In genomic region chr7:131011976-131012375, GRCh38 we compare ENCODE assay signal across 8 cellular contexts.
DNase-seq lines count a peak whose midpoint lies in the region; ATAC-seq, FAIRE-seq and TF ChIP-seq lines count a peak whose summit lies in the region.

No MANE protein-coding gene starts in this region.

- H3K23me2 ChIP-seq in H1 (ENCODE audit: low read depth, low read length) = no peaks in the 10 kb centered on the region

- no peak overlapping the region for H3K56ac ChIP-seq in H1 (replicated peaks; ENCODE audit: insufficient read length, low read depth, low read length)

- no peaks in the 10 kb centered on the region for H3K36me3 ChIP-seq in H1 (ENCODE audit: control insufficient read depth in 2 of 4, insufficient read depth in 4 of 4, low read length in 3 of 4)
- H3K36me3 ChIP-seq in parathyroid adenoma (ENCODE audit: control insufficient read depth, insufficient read depth, low read length) = no peaks in the 10 kb centered on the region

- H2BK12ac ChIP-seq in H1 (ENCODE audit: low read depth, low read length) = no peak overlapping the region

- no peak overlapping the region for H2BK20ac ChIP-seq in H1 (ENCODE audit: low read length)

- H3K27me3 ChIP-seq in H1 (replicated peaks in 1 of 4; ENCODE audit: control insufficient read depth in 3 of 4, extremely low read depth in 1 of 4, insufficient read depth in 3 of 4, low read length in 3 of 4) = no peaks in the 10 kb centered on the region; a peak in 1 of 7 replicates
- H3K27me3 ChIP-seq in parathyroid adenoma (ENCODE audit: control insufficient read depth, insufficient read depth, low read length) = no peaks in the 10 kb centered on the region

- no peak overlapping the region for H4K91ac ChIP-seq in H1 (replicated peaks; ENCODE audit: insufficient read length, low read length)

- peaks cover 0 to 2% of the 10 kb centered on the region in 2 experiments for H4K20me1 ChIP-seq in H1 (replicated peaks in 1 of 2; ENCODE audit: control insufficient read depth in 1 of 2, insufficient read depth in 2 of 2, low read length in 2 of 2)

- TF ChIP-seq CTCF in RWPE1 (conservative IDR thresholded peaks at IDR 0.05; ENCODE audit: low read depth) (no peak), H1 (IDR thresholded peaks at IDR 0.05; ENCODE audit: control extremely low read depth in 1 of 3, insufficient read depth in 1 of 3, low read depth in 1 of 3, low read length in 3 of 3) (no peak), parathyroid adenoma (IDR thresholded peaks at IDR 0.05) (no peak)

- H2BK5ac ChIP-seq in H1 (ENCODE audit: low read depth, low read length) = no peak overlapping the region

- no peak for TF ChIP-seq RAD21 in H1 (IDR thresholded peaks at IDR 0.05 in 1 of 2, conservative IDR thresholded peaks at IDR 0.05 in 1 of 2; ENCODE audit: low read depth in 2 of 2, low read length in 2 of 2)

- H2AFZ ChIP-seq in H1 (ENCODE audit: low read length) (no peak overlapping the region), parathyroid adenoma (no peak overlapping the region)

- H3K79me2 ChIP-seq in H1 (ENCODE audit: control insufficient read depth in 1 of 2, insufficient read depth in 2 of 2, low read length in 2 of 2) = no peaks in the 10 kb centered on the region
- H3K79me2 ChIP-seq in parathyroid adenoma = peaks cover 38% of the 10 kb centered on the region

- DNase-seq in EL = peak; percentile 86
- peak; percentile 78 for DNase-seq in RWPE1 (ENCODE audit: low spot score)
- no peak for DNase-seq in H1 (ENCODE audit: low read depth in 1 of 2, low spot score in 2 of 2)

- H4K8ac ChIP-seq in H1 (ENCODE audit: extremely low read depth, insufficient read depth, low read length) = no peak overlapping the region

- H3K4me2 ChIP-seq in H1 (ENCODE audit: insufficient read depth in 1 of 2, low read depth in 2 of 2, low read length in 2 of 2) = no peak overlapping the region
- H3K4me2 ChIP-seq in parathyroid adenoma (ENCODE audit: low read length) = peak overlapping the region; percentile 35

- no peak overlapping the region for H3K23ac ChIP-seq in H1 (ENCODE audit: insufficient read length)

- H3K18ac ChIP-seq in H1 (ENCODE audit: extremely low read depth, low read length) = no peak overlapping the region

- H2AK5ac ChIP-seq in H1 (ENCODE audit: low read depth, low read length) = no peak overlapping the region

- WGBS in H1 (ENCODE audit: extremely low coverage in 1 of 2, insufficient coverage in 1 of 2, insufficient read length in 1 of 2, insufficient replicate concordance in 2 of 2, low coverage in 1 of 2, low lambda C conversion rate in 2 of 2, missing lambda C conversion rate in 1 of 2), 2 experiments = 83% methylated on average over 4 of the region's 4 CpGs; no CpG with 5 or more reads in 1 of the 2 experiments

- H3K9me3 ChIP-seq in H1 (ENCODE audit: insufficient read depth in 2 of 2, low read depth in 1 of 2, low read length in 1 of 2) (no peaks in the 10 kb centered on the region), parathyroid adenoma (ENCODE audit: control insufficient read depth, low read length) (no peaks in the 10 kb centered on the region)

- H3K4me1 ChIP-seq in H1 (replicated peaks in 1 of 4; ENCODE audit: control insufficient read depth in 3 of 4, insufficient read depth in 4 of 4, low read length in 3 of 4) = peaks cover 0 to 4% (median 2%) of the 10 kb centered on the region in 4 experiments; a peak in 6 of 7 replicates
- peaks cover 33% of the 10 kb centered on the region for H3K4me1 ChIP-seq in parathyroid adenoma

- no peak for TF ChIP-seq EP300 in H1 (IDR thresholded peaks at IDR 0.05; ENCODE audit: borderline replicate concordance in 1 of 2, low read depth in 2 of 2, low read length in 2 of 2)

- H3K9ac ChIP-seq in H1 (replicated peaks in 1 of 4; ENCODE audit: extremely low read depth in 1 of 4, low read depth in 3 of 4, low read length in 3 of 4) = no peak overlapping the region
- H3K9ac ChIP-seq in parathyroid adenoma = no peak overlapping the region

- CTCF ChIA-PET in RWPE1 (lab: Yijun Ruan, JAX) (no interaction called here), H1 (lab: Charles Lee; ENCODE audit: partially characterized antibody) (interaction anchor here (0.7 to 3.2 kb wide), 5 partner anchors 29 to 115 kb away, joined by 4 to 15 read pairs (median 5); no protein-coding TSS in a partner anchor)

- H3K4me3 ChIP-seq in H1 (ENCODE audit: extremely low read depth in 1 of 4, insufficient read depth in 2 of 4, low read depth in 3 of 4, low read length in 4 of 4) (no peak overlapping the region), parathyroid adenoma (ENCODE audit: low read depth, low read length) (no peak overlapping the region)

- no peak overlapping the region for H2BK15ac ChIP-seq in H1 (ENCODE audit: low read length)

- H3K14ac ChIP-seq in H1 (ENCODE audit: insufficient read length) = no peak overlapping the region

- FAIRE-seq in H1 (lab: Jason Lieb, UNC) = no peak

- ATAC-seq in HG03159 (IDR thresholded peaks at IDR 0.05; ENCODE audit: unreplicated experiment) = no peak
- no peak for ATAC-seq in GM21515 (IDR thresholded peaks at IDR 0.05; ENCODE audit: unreplicated experiment)
- no peak for ATAC-seq in GM18505 (IDR thresholded peaks at IDR 0.05; ENCODE audit: unreplicated experiment)
- no peak for ATAC-seq in GM18517 (IDR thresholded peaks at IDR 0.05; ENCODE audit: unreplicated experiment)

- POLR2A ChIA-PET in RWPE1 (lab: Yijun Ruan, JAX; ENCODE audit: low non-redundant PET) = no interaction called here
- POLR2A ChIA-PET in H1 (lab: Charles Lee; ENCODE audit: partially characterized antibody) = no interaction called here

- H4K5ac ChIP-seq in H1 (ENCODE audit: insufficient read length, low read depth, low read length) = no peak overlapping the region

- H3K79me1 ChIP-seq in H1 (ENCODE audit: low read depth, low read length) = no peaks in the 10 kb centered on the region; the same call in 1 of the 2 replicates

- H2BK120ac ChIP-seq in H1 (replicated peaks; ENCODE audit: low read depth, low read length) = no peak overlapping the region

- no peak overlapping the region for H3K4ac ChIP-seq in H1 (replicated peaks; ENCODE audit: insufficient read length, low read depth, low read length)

- H3K27ac ChIP-seq in RWPE1 (peak overlapping the region; percentile 90), H1 (ENCODE audit: low read depth, low read length) (no peak overlapping the region), parathyroid adenoma (peak overlapping the region; percentile 3)

- TF ChIP-seq POLR2A in H1 (IDR thresholded peaks at IDR 0.05; ENCODE audit: control extremely low read depth in 1 of 2, low read depth in 2 of 2, low read length in 2 of 2) (no peak), GM18505 (IDR thresholded peaks at IDR 0.05; ENCODE audit: borderline replicate concordance, extremely low read depth, insufficient read depth, insufficient read length) (no peak)

TF ChIP-seq in H1, 55 proteins besides CTCF, POLR2A, EP300 and RAD21:
- TF ChIP-seq HDAC6 (IDR thresholded peaks at IDR 0.05; ENCODE audit: low read depth, low read length) = no peak
- no peak for TF ChIP-seq ASH2L (IDR thresholded peaks at IDR 0.05; ENCODE audit: low read length)
- 0 out of 2 replicates have a peak, but pooled peaks have one; percentile 1 for TF ChIP-seq CEBPB (IDR thresholded peaks at IDR 0.05; ENCODE audit: low read depth, low read length)
TF ChIP-seq in H1: peak in this region for 1.

Comparison
In these comparisons a context has a peak if more than half of its experiments do, and no peak if none do; other contexts are left out.
1. DNase-seq: peak in EL (single experiment) and RWPE1 (single experiment); none in H1 (0 of 2).